In the genomic region with DNA sequence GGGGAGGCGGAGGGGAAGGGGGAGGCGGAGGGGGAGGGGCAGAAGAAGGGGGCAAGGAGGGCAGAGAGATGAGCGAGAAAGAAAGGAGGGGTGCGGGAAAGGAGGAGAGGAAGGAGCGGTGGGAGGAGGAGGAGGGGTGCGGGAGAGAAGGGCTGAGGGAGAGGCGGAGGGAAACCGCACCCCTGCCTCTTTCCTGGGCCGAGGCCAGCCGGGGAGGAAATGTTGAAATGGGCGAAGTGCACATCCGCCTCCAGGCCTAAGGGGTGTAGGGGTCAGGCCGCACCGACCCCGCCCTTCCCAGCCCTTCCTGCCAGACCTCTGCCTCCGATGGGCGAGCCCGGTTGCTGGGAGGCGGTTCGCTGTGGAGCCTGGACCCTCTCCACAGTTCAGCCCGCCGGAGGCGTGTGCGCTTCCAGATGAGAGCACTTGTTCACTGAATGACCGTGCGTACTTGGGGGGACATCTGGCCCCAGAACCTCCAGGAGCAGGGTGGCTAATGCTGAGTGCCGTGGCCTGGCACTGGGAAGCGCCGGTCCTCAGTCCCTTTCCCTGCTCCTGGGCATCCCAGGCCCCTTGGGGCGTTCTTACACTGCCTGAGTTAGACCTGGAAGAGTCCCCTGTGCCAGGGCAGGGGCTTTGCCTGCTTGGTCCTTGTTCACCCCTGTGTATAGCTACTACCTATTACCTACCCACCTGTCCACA, we compare ENCODE assay signal across 8 cellular contexts.
DNase-seq lines count a peak whose midpoint lies in the region; ATAC-seq, FAIRE-seq and TF ChIP-seq lines count a peak whose summit lies in the region.

No MANE protein-coding gene starts in this region.

- H3K9ac ChIP-seq in keratinocyte (ENCODE audit: control insufficient read depth, extremely low read depth, insufficient read depth, low read length) = peak overlapping the region; percentile 28

- ATAC-seq in GM21717 (IDR thresholded peaks at IDR 0.05; ENCODE audit: unreplicated experiment) = peak; percentile 26

- no peaks in the 10 kb centered on the region for H4K20me1 ChIP-seq in keratinocyte (ENCODE audit: control insufficient read depth, extremely low read depth, insufficient read depth, low read length)

- no peaks in the 10 kb centered on the region for H3K27me3 ChIP-seq in bronchial epithelial cell (ENCODE audit: control insufficient read depth, insufficient read depth, low read length)
- H3K27me3 ChIP-seq in keratinocyte (ENCODE audit: control insufficient read depth, extremely low read depth, insufficient read depth, low read length) = no peaks in the 10 kb centered on the region

- DNase-seq in GF-D8 (lab: John Stamatoyannopoulos, UW) (peak; percentile 76), KG1 (lab: John Stamatoyannopoulos, UW) (peak; percentile 63), SW480 (ENCODE audit: low spot score) (peak; percentile 89), bronchial epithelial cell (ENCODE audit: low read depth) (peak; percentile 53), keratinocyte (ENCODE audit: low read depth, low spot score) (no peak), NCI-H187 (lab: John Stamatoyannopoulos, UW) (no peak)
- DNase-seq in stimulated activated CD4-positive, alpha-beta T cell treated with anti-CD3 and anti-CD28 coated beads, Interleukin-12 subunit alpha, Interleukin-12 subunit beta, amount 100 ng/mL, for 48 hours (ENCODE audit: low read depth in 2 of 3, low spot score in 1 of 3) = peak in 2 of 3 donors; percentile 12 to 20

- no peak for FAIRE-seq in bronchial epithelial cell (lab: Jason Lieb, UNC)
- no peak for FAIRE-seq in keratinocyte (lab: Jason Lieb, UNC)

- no peaks in the 10 kb centered on the region for H3K79me2 ChIP-seq in keratinocyte (ENCODE audit: control insufficient read depth, insufficient read depth, low read length)

- H3K4me3 ChIP-seq in bronchial epithelial cell (ENCODE audit: low read depth, low read length) (peak overlapping the region; percentile 36), keratinocyte (ENCODE audit: control insufficient read depth in 2 of 3, extremely low read depth in 1 of 3, insufficient read depth in 2 of 3, low read depth in 1 of 3, low read length in 3 of 3) (peak overlapping the region in 2 of 3 experiments; percentile 16 to 51)

- H3K27ac ChIP-seq in keratinocyte (ENCODE audit: control insufficient read depth, insufficient read depth, low read length) = no peak overlapping the region

- H3K36me3 ChIP-seq in bronchial epithelial cell (ENCODE audit: control insufficient read depth, insufficient read depth, low read length) (no peaks in the 10 kb centered on the region), keratinocyte (ENCODE audit: control insufficient read depth in 2 of 2, extremely low read depth in 1 of 2, insufficient read depth in 2 of 2, low read length in 2 of 2) (no peaks in the 10 kb centered on the region)

- dilution Hi-C loops in keratinocyte (cut with MboI; ENCODE audit: extremely low pct_ligation_motif_present, low sequenced_read_pairs) = no loop called here

- TF ChIP-seq CTCF in bronchial epithelial cell (IDR thresholded peaks at IDR 0.05; ENCODE audit: insufficient read depth, low read length, severe bottlenecking) = no peak
- no peak for TF ChIP-seq CTCF in keratinocyte (optimal IDR thresholded peaks at IDR 0.05 in 1 of 3, IDR thresholded peaks at IDR 0.05 in 1 of 3, conservative IDR thresholded peaks at IDR 0.05 in 1 of 3; ENCODE audit: extremely low read depth in 1 of 3, insufficient read depth in 2 of 3, low read length in 3 of 3)

- no peaks in the 10 kb centered on the region for H3K9me3 ChIP-seq in keratinocyte (ENCODE audit: control insufficient read depth, low read depth, low read length)

- H3K4me1 ChIP-seq in keratinocyte (ENCODE audit: control insufficient read depth, extremely low read depth, insufficient read depth, low read length) = peaks cover 20% of the 10 kb centered on the region

- H2AFZ ChIP-seq in keratinocyte (ENCODE audit: control insufficient read depth, low read length) = peak overlapping the region; percentile 51

- H3K4me2 ChIP-seq in keratinocyte (ENCODE audit: control insufficient read depth, extremely low read depth, insufficient read depth, low read depth, low read length) = peak overlapping the region; percentile 62

- no peaks in the 10 kb centered on the region for H3K9me1 ChIP-seq in keratinocyte (ENCODE audit: control insufficient read depth, extremely low read depth, insufficient read depth, low read length)

Comparison
In these comparisons a context has a peak if more than half of its experiments do, and no peak if none do; other contexts are left out.
1. DNase-seq: peak in GF-D8 (single experiment), KG1 (single experiment), SW480 (single experiment), bronchial epithelial cell (single experiment) and stimulated activated CD4-positive, alpha-beta T cell treated with anti-CD3 and anti-CD28 coated beads, Interleukin-12 subunit alpha, Interleukin-12 subunit beta, amount 100 ng/mL, for 48 hours (2 of 3); none in keratinocyte (single experiment) and NCI-H187 (0 of 2).